8 cellular contexts compared by ENCODE assay signal in genomic region chr22:21643533-21644357, GRCh38. TPM values are rescaled to one million over a fixed set of nuclear protein-coding genes. Genes with fewer than 3 reads are reported as not detected.
DNase-seq lines count a peak whose midpoint lies in the region; ATAC-seq and TF ChIP-seq lines count a peak whose summit lies in the region.

No MANE protein-coding gene starts in this region.

- no peaks in the 10 kb centered on the region for H3K27me3 ChIP-seq in CD8-positive, alpha-beta T cell (ENCODE audit: insufficient read depth, low read length)
- H3K27me3 ChIP-seq in HUES48 (ENCODE audit: control insufficient read depth, insufficient read depth, low read length) = peaks cover 9% of the 10 kb centered on the region; the same call in 1 of the 2 replicates
- no peaks in the 10 kb centered on the region for H3K27me3 ChIP-seq in adipocyte (replicated peaks; ENCODE audit: control insufficient read depth, insufficient read depth, low read length)
- H3K27me3 ChIP-seq in naive thymus-derived CD4-positive, alpha-beta T cell (ENCODE audit: control insufficient read depth in 2 of 2, insufficient read depth in 2 of 2, low read length in 2 of 2) = no peaks in the 10 kb centered on the region
- peaks cover 9% of the 10 kb centered on the region; the same call in 1 of the 2 replicates for H3K27me3 ChIP-seq in H7 (ENCODE audit: control insufficient read depth, insufficient read depth, low read length)

- no peaks in the 10 kb centered on the region for H3K9me3 Mint-ChIP-seq in CD8-positive, alpha-beta T cell
- H3K9me3 Mint-ChIP-seq in naive thymus-derived CD4-positive, alpha-beta T cell = no peaks in the 10 kb centered on the region

- H3K36me3 ChIP-seq in CD8-positive, alpha-beta T cell (ENCODE audit: insufficient read depth, low read length) = no peaks in the 10 kb centered on the region
- H3K36me3 ChIP-seq in HUES48 (ENCODE audit: control insufficient read depth, insufficient read depth, low read length) (peaks cover 10% of the 10 kb centered on the region; the same call in 1 of the 2 replicates), adipocyte (ENCODE audit: control insufficient read depth, insufficient read depth, low read length, severe bottlenecking) (peaks cover 1% of the 10 kb centered on the region), H7 (replicated peaks; ENCODE audit: control insufficient read depth, insufficient read depth, low read length) (peaks cover 4% of the 10 kb centered on the region)
- H3K36me3 ChIP-seq in naive thymus-derived CD4-positive, alpha-beta T cell (ENCODE audit: control insufficient read depth in 2 of 3, insufficient read depth in 3 of 3, low read length in 3 of 3) = peaks cover 0 to 10% (median 0%) of the 10 kb centered on the region in 3 experiments

- CTCF ChIA-PET in CD8-positive, alpha-beta T cell (lab: Charles Lee) = interaction anchor here (0.8 to 3.3 kb wide), 8 partner anchors 9 to 77 kb away, joined by 3 to 83 read pairs (median 4); partner anchors contain the start of genes CCDC116, UBE2L3 and YDJC
- CTCF ChIA-PET in naive thymus-derived CD4-positive, alpha-beta T cell (lab: Charles Lee) = interaction anchor here (0.5 to 3.2 kb wide), 7 partner anchors 10 to 1598 kb away, joined by 3 to 30 read pairs (median 9); partner anchors contain the start of gene YDJC

- H3K4me1 ChIP-seq in CD8-positive, alpha-beta T cell (ENCODE audit: insufficient read depth, low read length) = peaks cover 28% of the 10 kb centered on the region
- H3K4me1 ChIP-seq in HUES48 (ENCODE audit: control insufficient read depth, insufficient read depth, low read length) (peaks cover 6% of the 10 kb centered on the region), adipocyte (ENCODE audit: control insufficient read depth, insufficient read depth, low read length) (peaks cover 9% of the 10 kb centered on the region)
- peaks cover 18 to 20% of the 10 kb centered on the region in 2 donors for H3K4me1 ChIP-seq in naive thymus-derived CD4-positive, alpha-beta T cell (ENCODE audit: control insufficient read depth in 2 of 2, insufficient read depth in 2 of 2, low read length in 2 of 2)

- ATAC-seq in CD8-positive, alpha-beta T cell = no peak
- no peak for ATAC-seq in naive thymus-derived CD4-positive, alpha-beta T cell
- ATAC-seq in GM19463 (IDR thresholded peaks at IDR 0.05; ENCODE audit: unreplicated experiment) = no peak

- H3K36me3 Mint-ChIP-seq in CD8-positive, alpha-beta T cell = peaks cover 31% of the 10 kb centered on the region
- peaks cover 0 to 16% (median 11%) of the 10 kb centered on the region in 5 donors for H3K36me3 Mint-ChIP-seq in naive thymus-derived CD4-positive, alpha-beta T cell

- H3K4me3 Mint-ChIP-seq in CD8-positive, alpha-beta T cell = peak overlapping the region; percentile 82
- peak overlapping the region; percentile 41 to 90 (median 86) for H3K4me3 Mint-ChIP-seq in naive thymus-derived CD4-positive, alpha-beta T cell

- DNase-seq in CD8-positive, alpha-beta T cell = no peak
- DNase-seq in adipocyte (ENCODE audit: low read depth) = no peak
- no peak for DNase-seq in naive thymus-derived CD4-positive, alpha-beta T cell
- DNase-seq in glomerular visceral epithelial cell (ENCODE audit: extremely low spot score) = no peak
- DNase-seq in 8988T = no peak
- DNase-seq in H7 = no peak

- peak overlapping the region; percentile 74 for H3K4me3 ChIP-seq in CD8-positive, alpha-beta T cell (ENCODE audit: low read depth, low read length)
- H3K4me3 ChIP-seq in HUES48 (ENCODE audit: low read depth, low read length) (peak overlapping the region; percentile 78; the same call in 1 of the 2 replicates), adipocyte (ENCODE audit: low read length) (peak overlapping the region; percentile 87), H7 (ENCODE audit: insufficient read depth, low read depth, low read length) (no peak overlapping the region)
- H3K4me3 ChIP-seq in naive thymus-derived CD4-positive, alpha-beta T cell (ENCODE audit: low read length) = peak overlapping the region; percentile 67

- intact Hi-C loops in CD8-positive, alpha-beta T cell (cut with DNase I, micrococcal nuclease) = loop anchor here in 1 of 2 experiments (2.0 kb wide), 1 partner anchor 77 kb away; the partner anchor contains the start of gene UBE2L3
- intact Hi-C loops in naive thymus-derived CD4-positive, alpha-beta T cell (cut with micrococcal nuclease) = loop anchor here in 1 of 2 donors (2.0 to 5.0 kb wide), 3 partner anchors 19 to 641 kb away; partner anchors contain the start of gene THAP7

- no peaks in the 10 kb centered on the region for H3K27me3 Mint-ChIP-seq in CD8-positive, alpha-beta T cell (ENCODE audit: low read depth)
- no peaks in the 10 kb centered on the region for H3K27me3 Mint-ChIP-seq in naive thymus-derived CD4-positive, alpha-beta T cell

- H3K9ac ChIP-seq in HUES48 (ENCODE audit: low read depth, low read length) = no peak overlapping the region
- H3K9ac ChIP-seq in adipocyte (ENCODE audit: low read length) = peak overlapping the region; percentile 80

- H3K27ac Mint-ChIP-seq in CD8-positive, alpha-beta T cell = peak overlapping the region; percentile 8
- peak overlapping the region in 7 of 9 donors; percentile 23 to 93 (median 83) for H3K27ac Mint-ChIP-seq in naive thymus-derived CD4-positive, alpha-beta T cell

- H3K9me3 ChIP-seq in CD8-positive, alpha-beta T cell (ENCODE audit: low read length) = no peaks in the 10 kb centered on the region
- no peaks in the 10 kb centered on the region for H3K9me3 ChIP-seq in HUES48 (ENCODE audit: control insufficient read depth, insufficient read depth, low read length)
- H3K9me3 ChIP-seq in adipocyte (ENCODE audit: control insufficient read depth, low read length) = no peaks in the 10 kb centered on the region
- H3K9me3 ChIP-seq in naive thymus-derived CD4-positive, alpha-beta T cell (ENCODE audit: control insufficient read depth in 2 of 3, low read length in 3 of 3) = no peaks in the 10 kb centered on the region

- no peak overlapping the region for H3K27ac ChIP-seq in CD8-positive, alpha-beta T cell (ENCODE audit: low read depth, low read length)
- H3K27ac ChIP-seq in HUES48 (ENCODE audit: low read depth, low read length) = no peak overlapping the region
- H3K27ac ChIP-seq in naive thymus-derived CD4-positive, alpha-beta T cell (ENCODE audit: low read depth, low read length) = no peak overlapping the region

- POLR2A ChIA-PET in CD8-positive, alpha-beta T cell (lab: Charles Lee) = interaction anchor here (4.1 kb wide), 1 partner anchor 14 kb away, joined by 62 read pairs; the partner anchor contains the start of gene YDJC
- POLR2A ChIA-PET in naive thymus-derived CD4-positive, alpha-beta T cell (lab: Charles Lee) = interaction anchor here (1.2 to 3.4 kb wide), 6 partner anchors 9 to 76 kb away, joined by 4 to 93 read pairs (median 16); partner anchors contain the start of genes CCDC116, PPIL2, UBE2L3 and YDJC

- no peak for TF ChIP-seq CTCF in CD8-positive, alpha-beta T cell (IDR thresholded peaks at IDR 0.05)

- peaks cover 32% of the 10 kb centered on the region for H3K4me1 Mint-ChIP-seq in CD8-positive, alpha-beta T cell (ENCODE audit: low read depth)
- H3K4me1 Mint-ChIP-seq in naive thymus-derived CD4-positive, alpha-beta T cell = peaks cover 24 to 34% (median 32%) of the 10 kb centered on the region in 7 donors

RNA-seq across cellular contexts. Expression of gene SDF2L1, which starts 1.6 kb away (rescaled TPM):
- total RNA-seq in CD8-positive, alpha-beta T cell = 10 to 100 TPM; 20.8 to 21.5 TPM
- 10 to 100 TPM; 22.1 to 99.8 (median 31.7) TPM for total RNA-seq in naive thymus-derived CD4-positive, alpha-beta T cell
- 10 to 100 TPM; 70.2 to 72.4 TPM for polyA plus RNA-seq in naive thymus-derived CD4-positive, alpha-beta T cell
- total RNA-seq in H7 (2014; rRNA removed; shearing (Covaris generic)) = 29.3 and 54.0 TPM in 2 replicates

RNA-seq across cellular contexts. Expression of gene CCDC116, which starts 11.2 kb away (rescaled TPM):
- under 1 TPM; 0.19 to 0.33 TPM for total RNA-seq in CD8-positive, alpha-beta T cell
- under 1 TPM in 4 of 5 experiments, not detected in 1; 0.21 to 0.43 (median 0.27) TPM for total RNA-seq in naive thymus-derived CD4-positive, alpha-beta T cell
- not detected for polyA plus RNA-seq in naive thymus-derived CD4-positive, alpha-beta T cell
- total RNA-seq in H7 (2014; rRNA removed; shearing (Covaris generic)) = 0.48 and 0.55 TPM in 2 replicates

RNA-seq across cellular contexts. Expression of gene YDJC, which starts 13.9 kb away (rescaled TPM):
- 10 to 100 TPM; 25.6 to 26.0 TPM for total RNA-seq in CD8-positive, alpha-beta T cell
- total RNA-seq in naive thymus-derived CD4-positive, alpha-beta T cell = 10 to 100 TPM; 29.0 to 56.0 (median 38.0) TPM
- polyA plus RNA-seq in naive thymus-derived CD4-positive, alpha-beta T cell = 10 to 100 TPM; 51.4 to 75.8 TPM
- total RNA-seq in H7 (2014; rRNA removed; shearing (Covaris generic)) = 53.0 and 57.3 TPM in 2 replicates

RNA-seq across cellular contexts. Expression of gene PPIL2, which starts 22.1 kb away (rescaled TPM):
- 10 to 100 TPM; 42.5 to 51.7 TPM for total RNA-seq in CD8-positive, alpha-beta T cell
- total RNA-seq in naive thymus-derived CD4-positive, alpha-beta T cell = 10 to 100 TPM; 69.5 to 81.8 (median 74.7) TPM
- polyA plus RNA-seq in naive thymus-derived CD4-positive, alpha-beta T cell = 10 to 100 TPM; 27.1 to 46.4 TPM
- 23.1 and 23.5 TPM in 2 replicates for total RNA-seq in H7 (2014; rRNA removed; shearing (Covaris generic))
